Comparison of ENCODE assay signal across 21 cellular contexts in genomic region chr6:17871169-17871479, GRCh38.
DNase-seq lines count a peak whose midpoint lies in the region; ATAC-seq and TF ChIP-seq lines count a peak whose summit lies in the region.
"Had no signal": no experiment of that assay in that cellular context is flagged by ENCODE, and none has a peak within 500 bp of the region (broad histone marks: within the 10 kb centered on the region; RNA-seq: fewer than 3 reads in every experiment).

No MANE protein-coding gene starts in this region.

- H3K4me1 Mint-ChIP-seq in progenitor cell of endocrine pancreas (ENCODE audit: low read depth), result peaks cover 12% of the 10 kb centered on the region
- H3K4me1 Mint-ChIP-seq: CD8-positive, alpha-beta memory T cell had no signal

- DNase-seq in G401 (ENCODE audit: low spot score) (peak; percentile 74), NCI-H446 (lab: John Stamatoyannopoulos, UW) (peak; percentile 66 to 78), cerebellum (ENCODE audit: low spot score) (peak; percentile 47), A172 (ENCODE audit: low spot score) (no peak), progenitor cell of endocrine pancreas (ENCODE audit: low spot score, unreplicated experiment) (no peak)
- no peak for DNase-seq in stimulated activated CD8-positive, alpha-beta memory T cell treated with anti-CD3 and anti-CD28 coated beads, Interleukin-4, amount 100 ng/mL, for 48 hours
- DNase-seq: Calu3; CD8-positive, alpha-beta memory T cell; EL; H9; MM.1S; NCI-H1048; NCI-H1436; NCI-H2029; NCI-H345; NCI-H526; Peyer's patch; SJCRH30 had no signal

- no peaks in the 10 kb centered on the region for H3K27me3 ChIP-seq in subcutaneous abdominal adipose tissue (ENCODE audit: control insufficient read depth in 5 of 5, insufficient read depth in 4 of 5, low read length in 5 of 5)
- H3K27me3 ChIP-seq: Peyer's patch, SJCRH30 had no signal

- no peak overlapping the region for H3K27ac Mint-ChIP-seq in progenitor cell of endocrine pancreas
- H3K27ac Mint-ChIP-seq: CD8-positive, alpha-beta memory T cell; H9 had no signal

- H3K4me1 ChIP-seq in subcutaneous abdominal adipose tissue (ENCODE audit: control insufficient read depth in 5 of 5, insufficient read depth in 5 of 5, low read length in 5 of 5), result peaks cover 0 to 30% (median 12%) of the 10 kb centered on the region in 5 donors
- H3K4me1 ChIP-seq: Peyer's patch had no signal

- H3K4me3 Mint-ChIP-seq in progenitor cell of endocrine pancreas (ENCODE audit: low read depth), result no peak overlapping the region
- H3K4me3 Mint-ChIP-seq: CD8-positive, alpha-beta memory T cell; H9 had no signal

- H3K36me3 Mint-ChIP-seq in progenitor cell of endocrine pancreas (ENCODE audit: insufficient read depth), result peaks cover 4% of the 10 kb centered on the region
- H3K36me3 Mint-ChIP-seq: CD8-positive, alpha-beta memory T cell had no signal

- no peaks in the 10 kb centered on the region for H3K9me3 Mint-ChIP-seq in progenitor cell of endocrine pancreas (ENCODE audit: low read depth)
- H3K9me3 Mint-ChIP-seq: CD8-positive, alpha-beta memory T cell; H9 had no signal

- no peaks in the 10 kb centered on the region for H3K27me3 Mint-ChIP-seq in progenitor cell of endocrine pancreas

- no peaks in the 10 kb centered on the region for H3K36me3 ChIP-seq in subcutaneous abdominal adipose tissue (ENCODE audit: control insufficient read depth in 5 of 5, insufficient read depth in 5 of 5, low read length in 5 of 5)
- H3K36me3 ChIP-seq: Peyer's patch, SJCRH30 had no signal

- H3K27ac ChIP-seq in subcutaneous abdominal adipose tissue (ENCODE audit: low read depth, low read length), result peak overlapping the region; percentile 35
- H3K27ac ChIP-seq: C4-2B, Peyer's patch, SJCRH30 had no signal

- in situ Hi-C loops in G401 (cut with HindIII; ENCODE audit: low sequenced_read_pairs), result no loop called here

- no peak overlapping the region for H3K4me3 ChIP-seq in subcutaneous abdominal adipose tissue (ENCODE audit: low read depth in 1 of 5, low read length in 5 of 5)
- H3K4me3 ChIP-seq: Peyer's patch, SJCRH30 had no signal

- no peak for ATAC-seq in GM18519 (IDR thresholded peaks at IDR 0.05; ENCODE audit: low FRiP score, unreplicated experiment)

- no peak overlapping the region for H3K9ac ChIP-seq in subcutaneous abdominal adipose tissue (ENCODE audit: low read length in 5 of 5)

- no peaks in the 10 kb centered on the region for H3K9me3 ChIP-seq in subcutaneous abdominal adipose tissue (ENCODE audit: control insufficient read depth in 5 of 5, low read length in 5 of 5)
- H3K9me3 ChIP-seq: Peyer's patch, SJCRH30 had no signal

- no peak for TF ChIP-seq CTCF in progenitor cell of endocrine pancreas (IDR thresholded peaks at IDR 0.05; ENCODE audit: unreplicated experiment)

Comparison
In these comparisons a context has a peak if more than half of its experiments do, and no peak if none do; other contexts are left out.
1. DNase-seq: peak in G401 (single experiment), NCI-H446 (2 of 2) and cerebellum (single experiment); none in A172 (single experiment), stimulated activated CD8-positive, alpha-beta memory T cell treated with anti-CD3 and anti-CD28 coated beads, Interleukin-4, amount 100 ng/mL, for 48 hours (single experiment) and progenitor cell of endocrine pancreas (single experiment).